Comparison of ENCODE assay signal across 18 cellular contexts in genomic region chr10:43970018-43970698, GRCh38.
"Had no signal": no experiment of that assay in that cellular context is flagged by ENCODE, and none has a peak within 500 bp of the region (broad histone marks: within the 10 kb centered on the region; RNA-seq: fewer than 3 reads in every experiment).

No MANE protein-coding gene starts in this region.

- FAIRE-seq: endothelial cell of umbilical vein had no signal

- H3K4me1 ChIP-seq: neural progenitor cell, parathyroid adenoma, psoas muscle, right lobe of liver had no signal

- H3K27ac ChIP-seq: hepatocyte, neural progenitor cell, parathyroid adenoma, psoas muscle, right lobe of liver, suprapubic skin, tibial artery, upper lobe of left lung had no signal

- H3K36me3 ChIP-seq: neural progenitor cell, right lobe of liver, suprapubic skin, tibial artery, upper lobe of left lung had no signal

- ATAC-seq: left colon; left ventricle myocardium superior; psoas muscle; right lobe of liver; stimulated activated naive CD8-positive, alpha-beta T cell treated with anti-CD3 and anti-CD28 coated beads, Interleukin-15, Interleukin-2, amounts not matched to agents 100 U/mL and 50 U/mL, for 24 hours had no signal

- H3K9me3 ChIP-seq: psoas muscle, right lobe of liver, suprapubic skin, tibial artery, upper lobe of left lung had no signal

- H3K27me3 ChIP-seq: hepatocyte, neural progenitor cell, right lobe of liver, suprapubic skin, tibial artery, upper lobe of left lung had no signal

- DNase-seq: erythroblast; foreskin melanocyte; left colon; left ventricle myocardium superior; occipital lobe; psoas muscle; retina; right lobe of liver; stimulated activated CD4-positive, alpha-beta T cell treated with anti-CD3 and anti-CD28 coated beads, Interleukin-2, amount 100 ng/mL, for 24 hours; stimulated activated CD4-positive, alpha-beta T cell treated with anti-CD3 and anti-CD28 coated beads, Interleukin-4, amount 100 ng/mL, for 4 hours; stimulated activated naive CD8-positive, alpha-beta T cell treated with anti-CD3 and anti-CD28 coated beads, Interleukin-15, Interleukin-2, amounts not matched to agents 100 U/mL and 50 U/mL, for 24 hours; tibial artery had no signal

- H3K4me3 ChIP-seq: hepatocyte, neural progenitor cell, psoas muscle, right lobe of liver, suprapubic skin, tibial artery, upper lobe of left lung had no signal
